ENCODE assay signal across 35 cellular contexts in the genomic region with DNA sequence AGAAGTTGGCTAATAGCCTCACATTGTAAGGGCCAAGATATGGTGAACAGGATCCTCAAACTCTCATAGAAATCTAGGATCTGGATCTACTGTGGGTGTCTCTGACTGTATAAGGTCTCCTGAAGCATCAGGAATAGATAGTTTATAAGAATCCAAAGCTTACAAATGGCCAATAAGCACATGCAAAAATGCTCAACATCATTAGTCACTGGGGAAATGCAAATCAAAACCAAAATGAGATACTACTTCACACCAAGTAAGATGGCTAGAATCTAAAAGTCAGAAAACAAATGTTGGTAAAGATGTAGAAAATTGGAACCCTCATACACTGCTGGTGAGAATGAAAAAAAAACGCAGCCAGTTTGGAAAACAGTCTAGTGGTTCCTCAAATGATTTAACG. TPM values are rescaled to one million over a fixed set of nuclear protein-coding genes. Genes with fewer than 3 reads are reported as not detected.
"Had no signal": no experiment of that assay in that cellular context is flagged by ENCODE, and none has a peak within 500 bp of the region (broad histone marks: within the 10 kb centered on the region; RNA-seq: fewer than 3 reads in every experiment).

No MANE protein-coding gene starts in this region.

- H3K27ac ChIP-seq: adrenal gland, body of pancreas, brain microvascular endothelial cell, breast epithelium, VCaP had no signal

- H3K36me3 ChIP-seq: adrenal gland, brain microvascular endothelial cell, breast epithelium had no signal

- H3K4me1 ChIP-seq: adrenal gland, body of pancreas, breast epithelium had no signal

- H3K27ac Mint-ChIP-seq: activated CD4-positive, alpha-beta memory T cell treated with anti-CD3 and anti-CD28 coated beads, Interleukin-2, amount 10 ng/mL, durations not matched to agents 7 days and 5 days; activated CD4-positive, alpha-beta T cell treated with anti-CD3 and anti-CD28 coated beads for 36 hours; activated CD4-positive, alpha-beta T cell treated with anti-CD3 and anti-CD28 coated beads, Interleukin-2, amount 10 ng/mL, durations not matched to agents 7 days and 5 days; activated CD8-positive, alpha-beta T cell treated with anti-CD3 and anti-CD28 coated beads, Interleukin-2, amount 10 ng/mL, durations not matched to agents 7 days and 5 days; activated naive CD4-positive, alpha-beta T cell treated with anti-CD3 and anti-CD28 coated beads for 36 hours; activated naive CD4-positive, alpha-beta T cell treated with anti-CD3 and anti-CD28 coated beads, Interleukin-2, amount 50 U/mL, for 72 hours; activated naive CD8-positive, alpha-beta T cell treated with anti-CD3 and anti-CD28 coated beads for 36 hours; activated T-cell treated with anti-CD3 and anti-CD28 coated beads, Interleukin-2, amount 50 U/mL, for 72 hours; activated T-helper 1 cell treated with anti-CD3 and anti-CD28 coated beads, Interleukin-12 subunit alpha, Interleukin-12 subunit beta, Interleukin-2, Interleukin-4 antibody, amounts not matched to agents 30 ng/mL and 10 ng/mL and 1 ng/mL, durations not matched to agents 14 hours and 24 hours and 36 hours; activated T-helper 17 cell treated with anti-CD3 and anti-CD28 coated beads, Interleukin-2, amount 50 U/mL, for 72 hours; T-helper 2 cell treated with Interferon-gamma antibody and Interleukin-4, amounts not matched to agents 5 μg/mL and 100 μg/mL, for 36 hours had no signal

- DNase-seq: activated CD4-positive, alpha-beta memory T cell treated with anti-CD3 and anti-CD28 coated beads, Interleukin-2, amount 10 ng/mL, durations not matched to agents 7 days and 5 days; activated CD4-positive, alpha-beta T cell treated with anti-CD3 and anti-CD28 coated beads for 1 hour; activated CD4-positive, alpha-beta T cell treated with anti-CD3 and anti-CD28 coated beads for 36 hours; activated CD4-positive, alpha-beta T cell treated with anti-CD3 and anti-CD28 coated beads for 48 hours; activated CD4-positive, alpha-beta T cell treated with anti-CD3 and anti-CD28 coated beads, Interleukin-2, amount 10 ng/mL, durations not matched to agents 7 days and 5 days; activated CD4-positive, alpha-beta T cell treated with anti-CD3 and anti-CD28 coated beads, Interleukin-2, amount 50 U/mL, for 48 hours; activated CD4-positive, CD25-positive, alpha-beta regulatory T cell; activated CD8-positive, alpha-beta memory T cell treated with anti-CD3 and anti-CD28 coated beads, Interleukin-2, amount 50 U/mL, for 4 hours; activated CD8-positive, alpha-beta T cell treated with anti-CD3 and anti-CD28 coated beads, Interleukin-2, amount 10 ng/mL, durations not matched to agents 7 days and 5 days; activated effector memory CD4-positive, alpha-beta T cell treated with anti-CD3 and anti-CD28 coated beads, Interleukin-2, amount 50 U/mL, for 16 hours; activated gamma-delta T cell treated with Interleukin-2 at 50 U/mL for 16 hours; activated naive CD4-positive, alpha-beta T cell; activated naive CD4-positive, alpha-beta T cell treated with anti-CD3 and anti-CD28 coated beads for 36 hours; activated naive CD4-positive, alpha-beta T cell treated with anti-CD3 and anti-CD28 coated beads, Interleukin-2, amount 50 U/mL, for 16 hours; activated naive CD8-positive, alpha-beta T cell treated with anti-CD3 and anti-CD28 coated beads for 36 hours; activated T-cell treated with anti-CD3 and anti-CD28 coated beads for 4 hours; activated T-cell treated with anti-CD3 and anti-CD28 coated beads, Interleukin-2, amount 50 U/mL, for 1 hour; activated T-cell treated with anti-CD3 and anti-CD28 coated beads, Interleukin-2, amount 50 U/mL, for 4 hours; activated T-cell treated with anti-CD3 and anti-CD28 coated beads, Interleukin-2, amount 50 U/mL, for 72 hours; adrenal gland; amniotic stem cell; aorta; body of pancreas; brain microvascular endothelial cell; central memory CD4-positive, alpha-beta T cell; T-helper 2 cell; T-helper 9 cell had no signal

- H3K36me3 Mint-ChIP-seq: activated naive CD4-positive, alpha-beta T cell treated with anti-CD3 and anti-CD28 coated beads, Interleukin-2, amount 50 U/mL, for 72 hours; activated naive CD8-positive, alpha-beta T cell treated with anti-CD3 and anti-CD28 coated beads for 36 hours had no signal

- H3K4me3 Mint-ChIP-seq: activated CD4-positive, alpha-beta memory T cell treated with anti-CD3 and anti-CD28 coated beads, Interleukin-2, amount 10 ng/mL, durations not matched to agents 7 days and 5 days; activated CD4-positive, alpha-beta T cell treated with anti-CD3 and anti-CD28 coated beads for 36 hours; activated CD4-positive, alpha-beta T cell treated with anti-CD3 and anti-CD28 coated beads, Interleukin-2, amount 10 ng/mL, durations not matched to agents 7 days and 5 days; activated CD8-positive, alpha-beta T cell treated with anti-CD3 and anti-CD28 coated beads, Interleukin-2, amount 10 ng/mL, durations not matched to agents 7 days and 5 days; activated naive CD4-positive, alpha-beta T cell treated with anti-CD3 and anti-CD28 coated beads for 36 hours; activated naive CD8-positive, alpha-beta T cell treated with anti-CD3 and anti-CD28 coated beads for 36 hours; activated T-cell treated with anti-CD3 and anti-CD28 coated beads, Interleukin-2, amount 50 U/mL, for 4 hours; activated T-cell treated with anti-CD3 and anti-CD28 coated beads, Interleukin-2, amount 50 U/mL, for 72 hours; activated T-helper 1 cell treated with anti-CD3 and anti-CD28 coated beads, Interleukin-12 subunit alpha, Interleukin-12 subunit beta, Interleukin-2, Interleukin-4 antibody, amounts not matched to agents 30 ng/mL and 10 ng/mL and 1 ng/mL, durations not matched to agents 14 hours and 24 hours and 36 hours; activated T-helper 17 cell treated with anti-CD3 and anti-CD28 coated beads, Interleukin-2, amount 50 U/mL, for 72 hours; T-helper 2 cell treated with Interferon-gamma antibody and Interleukin-4, amounts not matched to agents 5 μg/mL and 100 μg/mL, for 36 hours had no signal

- H3K9me3 Mint-ChIP-seq: activated CD4-positive, alpha-beta memory T cell treated with anti-CD3 and anti-CD28 coated beads, Interleukin-2, amount 10 ng/mL, durations not matched to agents 7 days and 5 days; activated CD4-positive, alpha-beta T cell treated with anti-CD3 and anti-CD28 coated beads, Interleukin-2, amount 10 ng/mL, durations not matched to agents 7 days and 5 days; activated naive CD4-positive, alpha-beta T cell treated with anti-CD3 and anti-CD28 coated beads for 36 hours; activated naive CD4-positive, alpha-beta T cell treated with anti-CD3 and anti-CD28 coated beads, Interleukin-2, amount 50 U/mL, for 72 hours; activated naive CD8-positive, alpha-beta T cell treated with anti-CD3 and anti-CD28 coated beads for 36 hours; activated T-cell treated with anti-CD3 and anti-CD28 coated beads, Interleukin-2, amount 50 U/mL, for 4 hours; activated T-cell treated with anti-CD3 and anti-CD28 coated beads, Interleukin-2, amount 50 U/mL, for 72 hours; activated T-helper 1 cell treated with anti-CD3 and anti-CD28 coated beads, Interleukin-12 subunit alpha, Interleukin-12 subunit beta, Interleukin-2, Interleukin-4 antibody, amounts not matched to agents 30 ng/mL and 10 ng/mL and 1 ng/mL, durations not matched to agents 14 hours and 24 hours and 36 hours; activated T-helper 17 cell treated with anti-CD3 and anti-CD28 coated beads, Interleukin-2, amount 50 U/mL, for 72 hours; T-helper 2 cell treated with Interferon-gamma antibody and Interleukin-4, amounts not matched to agents 5 μg/mL and 100 μg/mL, for 36 hours had no signal

- H3K27me3 ChIP-seq: adrenal gland, body of pancreas, brain microvascular endothelial cell, breast epithelium had no signal

- H3K4me1 Mint-ChIP-seq: activated CD4-positive, alpha-beta memory T cell treated with anti-CD3 and anti-CD28 coated beads, Interleukin-2, amount 10 ng/mL, durations not matched to agents 7 days and 5 days; activated naive CD8-positive, alpha-beta T cell treated with anti-CD3 and anti-CD28 coated beads for 36 hours; activated T-helper 17 cell treated with anti-CD3 and anti-CD28 coated beads, Interleukin-2, amount 50 U/mL, for 72 hours had no signal

- ATAC-seq: activated CD4-positive, CD25-positive, alpha-beta regulatory T cell treated with anti-CD3 and anti-CD28 coated beads, Interleukin-2, amount 50 U/mL, for 24 hours; activated CD8-positive, alpha-beta T cell treated with anti-CD3 and anti-CD28 coated beads, Interleukin-2, amount 10 ng/mL, durations not matched to agents 7 days and 5 days; activated T-cell treated with anti-CD3 and anti-CD28 coated beads, Interleukin-2, amount 50 U/mL, for 4 hours; body of pancreas had no signal

- H3K4me3 ChIP-seq: adrenal gland, body of pancreas, breast epithelium had no signal

- H3K9me3 ChIP-seq: adrenal gland, body of pancreas, breast epithelium had no signal

RNA-seq across cellular contexts. Expression of gene RNF182, which starts 14.3 kb away (rescaled TPM):
- total RNA-seq: activated CD4-positive, alpha-beta memory T cell treated with anti-CD3 and anti-CD28 coated beads, Interleukin-2, amount 10 ng/mL, durations not matched to agents 7 days and 5 days; activated CD4-positive, alpha-beta T cell treated with anti-CD3 and anti-CD28 coated beads for 36 hours; activated CD4-positive, alpha-beta T cell treated with anti-CD3 and anti-CD28 coated beads, Interleukin-2, amount 10 ng/mL, durations not matched to agents 7 days and 5 days; activated CD8-positive, alpha-beta memory T cell treated with anti-CD3 and anti-CD28 coated beads for 36 hours; activated CD8-positive, alpha-beta T cell treated with anti-CD3 and anti-CD28 coated beads, Interleukin-2, amount 10 ng/mL, durations not matched to agents 7 days and 5 days; activated naive CD4-positive, alpha-beta T cell treated with anti-CD3 and anti-CD28 coated beads for 36 hours; activated naive CD4-positive, alpha-beta T cell treated with anti-CD3 and anti-CD28 coated beads, Interleukin-2, amount 50 U/mL, for 72 hours; activated naive CD8-positive, alpha-beta T cell treated with anti-CD3 and anti-CD28 coated beads for 36 hours; activated T-cell treated with anti-CD3 and anti-CD28 coated beads, Interleukin-2, amount 50 U/mL, for 72 hours; activated T-helper 1 cell treated with anti-CD3 and anti-CD28 coated beads, Interleukin-12 subunit alpha, Interleukin-12 subunit beta, Interleukin-2, Interleukin-4 antibody, amounts not matched to agents 30 ng/mL and 10 ng/mL and 1 ng/mL, durations not matched to agents 14 hours and 24 hours and 36 hours; activated T-helper 17 cell treated with anti-CD3 and anti-CD28 coated beads, Interleukin-2, amount 50 U/mL, for 72 hours had no signal
